Comparison of ENCODE assay signal across 12 cellular contexts in the genomic region with DNA sequence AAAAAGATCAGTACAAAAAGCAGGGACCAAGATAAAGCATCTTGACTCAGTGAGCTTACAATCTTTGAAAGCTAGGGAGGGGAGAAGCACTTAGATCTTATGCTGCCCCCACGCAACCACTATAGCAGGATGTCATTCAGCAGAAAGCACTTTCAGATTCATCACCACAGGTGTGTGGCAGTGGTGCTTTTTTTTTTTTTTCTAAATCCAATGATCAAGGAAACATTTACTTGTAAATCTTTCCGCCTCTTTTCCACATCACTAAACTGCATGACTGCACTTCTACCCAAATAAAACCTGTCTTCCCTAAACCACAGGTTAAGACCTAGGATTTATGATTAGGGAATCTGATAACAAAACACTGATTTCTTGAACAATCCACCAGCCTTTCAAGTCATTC.
A peak's percentile ranks its signal among the peaks of the same experiment; 100 is the strongest.
DNase-seq lines count a peak whose midpoint lies in the region; ATAC-seq, FAIRE-seq and TF ChIP-seq lines count a peak whose summit lies in the region.
"Had no signal": no experiment of that assay in that cellular context is flagged by ENCODE, and none has a peak within 500 bp of the region (broad histone marks: within the 10 kb centered on the region; RNA-seq: fewer than 3 reads in every experiment).

No MANE protein-coding gene starts in this region.

- no peak for TF ChIP-seq POLR2A in GM12892 (IDR thresholded peaks at IDR 0.05; ENCODE audit: low read depth, low read length)

- DNase-seq in GM12892 (ENCODE audit: insufficient read length) = no peak
- peak; percentile 40 for DNase-seq in activated T-cell treated with anti-CD3 and anti-CD28 coated beads for 24 hours (ENCODE audit: low read depth)
- peak; percentile 25 for DNase-seq in stimulated activated CD4-positive, alpha-beta T cell treated with anti-CD3 and anti-CD28 coated beads, Interleukin-12 subunit alpha, Interleukin-12 subunit beta, amount 100 ng/mL, for 4 hours
- no peak for DNase-seq in Kasumi-1 (lab: John Stamatoyannopoulos, UW)
- DNase-seq in amniotic stem cell (lab: John Stamatoyannopoulos, UW) = no peak
- no peak for DNase-seq in GF-D8 (lab: John Stamatoyannopoulos, UW)
- DNase-seq: NCI-H446 treated with DMSO at 0.1 percent for 48 hours, ovary, stomach, T1000 had no signal

- FAIRE-seq in GM12892 (lab: Jason Lieb, UNC) = peak; percentile 93

- ATAC-seq in HG03103 (IDR thresholded peaks at IDR 0.05; ENCODE audit: low read depth, unreplicated experiment) = peak; percentile 51
- ATAC-seq in HG02970 (IDR thresholded peaks at IDR 0.05; ENCODE audit: low FRiP score, unreplicated experiment) = no peak

Comparison
In these comparisons a context has a peak if more than half of its experiments do, and no peak if none do; other contexts are left out.
1. DNase-seq: peak in activated T-cell treated with anti-CD3 and anti-CD28 coated beads for 24 hours (single experiment) and stimulated activated CD4-positive, alpha-beta T cell treated with anti-CD3 and anti-CD28 coated beads, Interleukin-12 subunit alpha, Interleukin-12 subunit beta, amount 100 ng/mL, for 4 hours (single experiment); none in GM12892 (single experiment), Kasumi-1 (0 of 2), amniotic stem cell (single experiment) and GF-D8 (single experiment).